Comparison of ENCODE assay signal across 8 cellular contexts in genomic region chr19:15418588-15419412, GRCh38.
DNase-seq lines count a peak whose midpoint lies in the region; ATAC-seq lines count a peak whose summit lies in the region.

AKAP8L (minus strand) TSS chr19:15418988; CDS start chr19:15418923, 65 bp downstream.

- ATAC-seq in GM19372 (IDR thresholded peaks at IDR 0.05; ENCODE audit: low read depth, unreplicated experiment) (peak; percentile 96), HG03558 (IDR thresholded peaks at IDR 0.05; ENCODE audit: extremely low read depth, unreplicated experiment) (peak; percentile 81)

- DNase-seq in CD1c-positive myeloid dendritic cell (ENCODE audit: extremely low spot score) (peak; percentile 99), NCI-H748 treated with DMSO at 0.1 percent for 48 hours (lab: John Stamatoyannopoulos, UW) (peak; percentile 96), dedifferentiated amniotic fluid mesenchymal stem cell (ENCODE audit: extremely low spot score) (peak; percentile 100), left kidney (ENCODE audit: low read depth, low spot score) (peak; percentile 100)
- DNase-seq in activated CD4-positive, alpha-beta T cell treated with anti-CD3 and anti-CD28 coated beads, Interleukin-2, amount 50 U/mL, for 24 hours (ENCODE audit: low read depth in 1 of 2, low spot score in 1 of 2): peak; percentile 93 to 99
- DNase-seq in stimulated activated CD4-positive, alpha-beta T cell treated with anti-CD3 and anti-CD28 coated beads, Interleukin-2, amount 100 ng/mL, for 24 hours: peak; percentile 98

Comparison
In these comparisons a context has a peak if more than half of its experiments do, and no peak if none do; other contexts are left out.
1. Peak in every context shown above with its lines: DNase-seq and ATAC-seq.